In the genomic region with DNA sequence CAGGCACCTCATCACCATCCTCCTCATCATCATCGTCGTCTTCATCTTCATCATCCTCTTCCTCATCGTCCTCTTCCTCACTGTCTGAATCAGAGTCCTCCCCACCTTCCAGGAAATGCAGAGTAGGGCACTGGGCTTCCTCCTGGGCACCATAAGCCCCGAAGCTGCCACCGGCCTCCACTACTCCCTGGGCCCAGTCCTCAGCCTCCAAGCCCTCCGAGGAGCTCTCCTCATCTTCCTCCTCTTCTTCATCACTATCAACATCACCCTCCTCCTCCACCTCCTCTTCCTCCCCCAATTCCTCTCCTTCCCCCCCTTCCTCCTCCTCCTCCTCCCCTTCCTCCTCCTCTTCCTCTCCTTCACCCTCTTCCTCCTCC, we compare ENCODE assay signal across 1 cellular context.
A peak's percentile ranks its signal among the peaks of the same experiment; 100 is the strongest.
TF ChIP-seq lines count a peak whose summit lies in the region.

No MANE protein-coding gene starts in this region.

TF ChIP-seq in HepG2, 621 proteins besides CTCF, POLR2A, EP300 and RAD21:
- TF ChIP-seq ZNF891 (CRISPR knock-in tag; IDR thresholded peaks at IDR 0.05) (0 out of 2 replicates have a peak, but pooled peaks have one; percentile 6), RBM22 (optimal IDR thresholded peaks at IDR 0.05; ENCODE audit: low read length) (peak; percentile 3), THAP9 (CRISPR knock-in tag; IDR thresholded peaks at IDR 0.05; ENCODE audit: borderline replicate concordance) (peak; percentile 9; the same call in 1 of the 2 replicates), SALL1 (CRISPR knock-in tag; IDR thresholded peaks at IDR 0.05) (no peak), IKZF1 (IDR thresholded peaks at IDR 0.05) (0 out of 2 replicates have a peak, but pooled peaks have one; percentile 51), FOXA1 (IDR thresholded peaks at IDR 0.05) (peak; percentile 42; the same call in 1 of the 2 replicates), FOXA1 (CRISPR knock-in tag; IDR thresholded peaks at IDR 0.05) (no peak), HNRNPUL1 (IDR thresholded peaks at IDR 0.05; ENCODE audit: low read depth, low read length) (no peak), ZNF282 (IDR thresholded peaks at IDR 0.05; ENCODE audit: partially characterized antibody) (peak; percentile 62), NFKB2 (CRISPR knock-in tag; IDR thresholded peaks at IDR 0.05; ENCODE audit: borderline replicate concordance) (0 out of 2 replicates have a peak, but pooled peaks have one; percentile 5), ZNF263 (CRISPR knock-in tag; IDR thresholded peaks at IDR 0.05) (peak; percentile 92), TEAD3 (CRISPR knock-in tag; optimal IDR thresholded peaks at IDR 0.05; ENCODE audit: borderline replicate concordance) (peak; percentile 0), PCBP2 (optimal IDR thresholded peaks at IDR 0.05; ENCODE audit: low read depth, low read length, poor library complexity, severe bottlenecking) (peak; percentile 98), HNRNPH1 (optimal IDR thresholded peaks at IDR 0.05; ENCODE audit: low read depth, low read length) (peak; percentile 48), ZBTB7A (CRISPR knock-in tag; IDR thresholded peaks at IDR 0.05) (0 out of 2 replicates have a peak, but pooled peaks have one; percentile 2), FOXM1 (CRISPR knock-in tag; IDR thresholded peaks at IDR 0.05) (no peak), NR1H2 (CRISPR knock-in tag; IDR thresholded peaks at IDR 0.05; ENCODE audit: borderline replicate concordance, low read depth) (no peak), DR1 (CRISPR knock-in tag; IDR thresholded peaks at IDR 0.05) (0 out of 2 replicates have a peak, but pooled peaks have one; percentile 1), ZNF547 (CRISPR knock-in tag; IDR thresholded peaks at IDR 0.05) (0 out of 2 replicates have a peak, but pooled peaks have one; percentile 7), TEAD2 (CRISPR knock-in tag; IDR thresholded peaks at IDR 0.05) (no peak), ZNF501 (CRISPR knock-in tag; IDR thresholded peaks at IDR 0.05) (0 out of 2 replicates have a peak, but pooled peaks have one; percentile 14), CERS6 (CRISPR knock-in tag; IDR thresholded peaks at IDR 0.05) (no peak), KLF13 (CRISPR knock-in tag; IDR thresholded peaks at IDR 0.05) (0 out of 2 replicates have a peak, but pooled peaks have one; percentile 2), ZBTB1 (CRISPR knock-in tag; IDR thresholded peaks at IDR 0.05; ENCODE audit: borderline replicate concordance) (no peak)
- TF ChIP-seq, protein P1, sequence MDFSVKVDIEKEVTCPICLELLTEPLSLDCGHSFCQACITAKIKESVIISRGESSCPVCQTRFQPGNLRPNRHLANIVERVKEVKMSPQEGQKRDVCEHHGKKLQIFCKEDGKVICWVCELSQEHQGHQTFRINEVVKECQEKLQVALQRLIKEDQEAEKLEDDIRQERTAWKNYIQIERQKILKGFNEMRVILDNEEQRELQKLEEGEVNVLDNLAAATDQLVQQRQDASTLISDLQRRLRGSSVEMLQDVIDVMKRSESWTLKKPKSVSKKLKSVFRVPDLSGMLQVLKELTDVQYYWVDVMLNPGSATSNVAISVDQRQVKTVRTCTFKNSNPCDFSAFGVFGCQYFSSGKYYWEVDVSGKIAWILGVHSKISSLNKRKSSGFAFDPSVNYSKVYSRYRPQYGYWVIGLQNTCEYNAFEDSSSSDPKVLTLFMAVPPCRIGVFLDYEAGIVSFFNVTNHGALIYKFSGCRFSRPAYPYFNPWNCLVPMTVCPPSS (IDR thresholded peaks at IDR 0.05), result 0 out of 2 replicates have a peak, but pooled peaks have one; percentile 39
- TF ChIP-seq, protein P2, sequence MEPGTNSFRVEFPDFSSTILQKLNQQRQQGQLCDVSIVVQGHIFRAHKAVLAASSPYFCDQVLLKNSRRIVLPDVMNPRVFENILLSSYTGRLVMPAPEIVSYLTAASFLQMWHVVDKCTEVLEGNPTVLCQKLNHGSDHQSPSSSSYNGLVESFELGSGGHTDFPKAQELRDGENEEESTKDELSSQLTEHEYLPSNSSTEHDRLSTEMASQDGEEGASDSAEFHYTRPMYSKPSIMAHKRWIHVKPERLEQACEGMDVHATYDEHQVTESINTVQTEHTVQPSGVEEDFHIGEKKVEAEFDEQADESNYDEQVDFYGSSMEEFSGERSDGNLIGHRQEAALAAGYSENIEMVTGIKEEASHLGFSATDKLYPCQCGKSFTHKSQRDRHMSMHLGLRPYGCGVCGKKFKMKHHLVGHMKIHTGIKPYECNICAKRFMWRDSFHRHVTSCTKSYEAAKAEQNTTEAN (CRISPR knock-in tag; conservative IDR thresholded peaks at IDR 0.05), result no peak
